1 cellular context compared by ENCODE assay signal in the genomic region with DNA sequence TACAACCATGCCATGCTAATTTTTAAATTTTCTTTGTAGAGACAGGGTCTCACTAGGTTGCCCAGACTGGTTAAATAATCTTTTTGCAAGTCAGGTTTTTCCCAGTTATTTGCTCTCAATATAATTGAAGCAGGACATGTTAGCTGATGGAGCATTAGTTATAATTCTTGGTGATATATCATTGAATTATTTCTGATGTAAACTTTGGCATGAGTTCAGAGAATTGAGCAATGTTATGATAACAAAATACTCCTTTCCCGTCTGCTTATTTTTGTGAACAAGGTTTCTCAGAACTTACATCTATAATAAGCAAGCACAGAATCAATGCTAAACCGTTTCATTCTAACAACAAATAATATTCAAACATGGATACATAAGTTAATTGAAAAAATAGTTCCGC.
TF ChIP-seq lines count a peak whose summit lies in the region.

No MANE protein-coding gene starts in this region.

TF ChIP-seq in IMR-90, 13 proteins besides CTCF, POLR2A, EP300 and RAD21:
- TF ChIP-seq NFE2L2 (IDR thresholded peaks at IDR 0.05; ENCODE audit: low read depth, low read length) (no peak), MXI1 (IDR thresholded peaks at IDR 0.05; ENCODE audit: borderline replicate concordance, low read depth, low read length) (no peak), CEBPB (IDR thresholded peaks at IDR 0.05; ENCODE audit: low read depth, low read length) (peak; percentile 69), MAFK (IDR thresholded peaks at IDR 0.05; ENCODE audit: low read depth, low read length) (no peak), CHD1 (IDR thresholded peaks at IDR 0.05; ENCODE audit: low read depth, low read length) (no peak), FOS (IDR thresholded peaks at IDR 0.05; ENCODE audit: low read depth, low read length) (no peak)
- TF ChIP-seq, protein P1, sequence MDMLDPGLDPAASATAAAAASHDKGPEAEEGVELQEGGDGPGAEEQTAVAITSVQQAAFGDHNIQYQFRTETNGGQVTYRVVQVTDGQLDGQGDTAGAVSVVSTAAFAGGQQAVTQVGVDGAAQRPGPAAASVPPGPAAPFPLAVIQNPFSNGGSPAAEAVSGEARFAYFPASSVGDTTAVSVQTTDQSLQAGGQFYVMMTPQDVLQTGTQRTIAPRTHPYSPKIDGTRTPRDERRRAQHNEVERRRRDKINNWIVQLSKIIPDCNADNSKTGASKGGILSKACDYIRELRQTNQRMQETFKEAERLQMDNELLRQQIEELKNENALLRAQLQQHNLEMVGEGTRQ (IDR thresholded peaks at IDR 0.05; ENCODE audit: low read depth, low read length), result no peak
